Comparison of ENCODE assay signal across 12 cellular contexts in the genomic region with DNA sequence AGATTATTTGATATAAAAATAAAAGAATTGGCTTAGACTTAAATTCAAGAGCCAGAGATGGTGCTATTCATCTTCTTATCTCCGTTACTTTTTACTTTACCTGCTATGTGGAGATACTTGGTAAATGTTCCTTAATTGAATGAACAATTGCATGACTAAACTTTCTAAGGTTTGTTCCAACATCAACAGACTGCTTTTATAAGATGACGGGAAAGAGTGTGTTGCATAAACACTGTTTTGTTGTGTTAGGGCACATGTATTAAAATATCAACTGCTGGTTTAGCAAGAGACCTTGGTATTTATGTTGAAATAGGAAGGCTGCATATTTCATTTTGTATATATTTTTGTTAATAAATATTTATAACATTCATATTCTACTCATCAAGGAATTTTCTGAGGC. TPM values are rescaled to one million over a fixed set of nuclear protein-coding genes. Genes with fewer than 3 reads are reported as not detected.
DNase-seq lines count a peak whose midpoint lies in the region; ATAC-seq and TF ChIP-seq lines count a peak whose summit lies in the region.
"Had no signal": no experiment of that assay in that cellular context is flagged by ENCODE, and none has a peak within 500 bp of the region (broad histone marks: within the 10 kb centered on the region; RNA-seq: fewer than 3 reads in every experiment).

No MANE protein-coding gene starts in this region.

- H3K27me3 Mint-ChIP-seq in activated T-cell treated with anti-CD3 and anti-CD28 coated beads, Interleukin-2, amount 50 U/mL, for 24 hours, result no peaks in the 10 kb centered on the region
- H3K27me3 Mint-ChIP-seq: activated naive CD8-positive, alpha-beta T cell treated with anti-CD3 and anti-CD28 coated beads for 36 hours had no signal

- H3K27me3 ChIP-seq in esophagus muscularis mucosa (no peaks in the 10 kb centered on the region), right lobe of liver (no peaks in the 10 kb centered on the region)

- no peaks in the 10 kb centered on the region for H3K36me3 Mint-ChIP-seq in activated T-cell treated with anti-CD3 and anti-CD28 coated beads, Interleukin-2, amount 50 U/mL, for 24 hours (ENCODE audit: low read depth)
- H3K36me3 Mint-ChIP-seq: activated naive CD8-positive, alpha-beta T cell treated with anti-CD3 and anti-CD28 coated beads for 36 hours had no signal

- H3K36me3 ChIP-seq in esophagus muscularis mucosa (no peaks in the 10 kb centered on the region), right lobe of liver (no peaks in the 10 kb centered on the region), OCI-LY7 (ENCODE audit: insufficient read depth, low read length) (no peaks in the 10 kb centered on the region)

- no peak for DNase-seq in Right ventricle myocardium inferior (ENCODE audit: missing footprints)
- DNase-seq in cardiac septum (ENCODE audit: low spot score), result no peak
- DNase-seq in esophagus muscularis mucosa (ENCODE audit: extremely low spot score), result no peak
- no peak for DNase-seq in right lobe of liver
- no peak for DNase-seq in hippocampal formation (lab: John Stamatoyannopoulos, UW)
- DNase-seq in activated T-cell treated with anti-CD3 and anti-CD28 coated beads, Interleukin-2, amount 50 U/mL, for 24 hours, result no peak
- no peak for DNase-seq in OCI-LY7 (ENCODE audit: low spot score)
- no peak for DNase-seq in NCI-H1048 (lab: John Stamatoyannopoulos, UW)
- DNase-seq: ACHN; activated naive CD8-positive, alpha-beta T cell treated with anti-CD3 and anti-CD28 coated beads for 36 hours; MM.1S; stimulated activated naive CD8-positive, alpha-beta T cell treated with anti-CD3 and anti-CD28 coated beads, Interleukin-15, Interleukin-2, amounts not matched to agents 100 U/mL and 50 U/mL, for 24 hours had no signal

- intact Hi-C loops in Right ventricle myocardium inferior (cut with DNase I) (no loop called here), cardiac septum (cut with DNase I) (no loop called here), esophagus muscularis mucosa (cut with DNase I) (no loop called here), right lobe of liver (cut with DNase I) (no loop called here), OCI-LY7 (cut with micrococcal nuclease; ENCODE audit: unreplicated experiment) (no loop called here)

- no peaks in the 10 kb centered on the region for H3K79me2 ChIP-seq in OCI-LY7 (ENCODE audit: insufficient read depth, low read depth, low read length)

- POLR2A ChIA-PET in OCI-LY7 (lab: Charles Lee), result no interaction called here

- WGBS in esophagus muscularis mucosa, result 32% methylated on average over 2 of the region's 2 CpGs
- 41% methylated on average over 2 of the region's 2 CpGs for WGBS in right lobe of liver (ENCODE audit: insufficient coverage, low coverage, low lambda C conversion rate, missing lambda C conversion rate)

- no peaks in the 10 kb centered on the region for H3K9me3 Mint-ChIP-seq in activated T-cell treated with anti-CD3 and anti-CD28 coated beads, Interleukin-2, amount 50 U/mL, for 24 hours
- H3K9me3 Mint-ChIP-seq: activated naive CD8-positive, alpha-beta T cell treated with anti-CD3 and anti-CD28 coated beads for 36 hours had no signal

- CTCF ChIA-PET in OCI-LY7 (lab: Charles Lee; ENCODE audit: unreplicated experiment), result no interaction called here

- TF ChIP-seq CTCF in esophagus muscularis mucosa (IDR thresholded peaks at IDR 0.05), result no peak
- TF ChIP-seq CTCF in right lobe of liver (IDR thresholded peaks at IDR 0.05), result no peak
- no peak for TF ChIP-seq CTCF in OCI-LY7 (conservative IDR thresholded peaks at IDR 0.05; ENCODE audit: low read length)

- TF ChIP-seq POLR2A in esophagus muscularis mucosa (IDR thresholded peaks at IDR 0.05; ENCODE audit: low read depth), result no peak
- no peak for TF ChIP-seq POLR2A in right lobe of liver (IDR thresholded peaks at IDR 0.05)

- H4K20me1 ChIP-seq in OCI-LY7 (ENCODE audit: insufficient read depth, low read length), result no peaks in the 10 kb centered on the region

- H3K9me3 ChIP-seq in esophagus muscularis mucosa (no peaks in the 10 kb centered on the region), right lobe of liver (no peaks in the 10 kb centered on the region), OCI-LY7 (ENCODE audit: low read length) (no peaks in the 10 kb centered on the region)

- no peak for TF ChIP-seq EP300 in esophagus muscularis mucosa (IDR thresholded peaks at IDR 0.05)

- H3K4me3 Mint-ChIP-seq in activated T-cell treated with anti-CD3 and anti-CD28 coated beads, Interleukin-2, amount 50 U/mL, for 24 hours, result no peak overlapping the region
- H3K4me3 Mint-ChIP-seq: activated naive CD8-positive, alpha-beta T cell treated with anti-CD3 and anti-CD28 coated beads for 36 hours had no signal

- H3K4me3 ChIP-seq in esophagus muscularis mucosa, result peak overlapping the region in 3 of 4 donors; percentile 19 to 29 (median 22)
- H3K4me3 ChIP-seq in right lobe of liver, result no peak overlapping the region
- no peak overlapping the region for H3K4me3 ChIP-seq in OCI-LY7 (ENCODE audit: low read depth, low read length, poor library complexity, severe bottlenecking)

- H2AFZ ChIP-seq in OCI-LY7 (ENCODE audit: low read length), result no peak overlapping the region

- no peak overlapping the region for H3K27ac Mint-ChIP-seq in activated T-cell treated with anti-CD3 and anti-CD28 coated beads, Interleukin-2, amount 50 U/mL, for 24 hours
- H3K27ac Mint-ChIP-seq: activated naive CD8-positive, alpha-beta T cell treated with anti-CD3 and anti-CD28 coated beads for 36 hours had no signal

- peaks cover 23% of the 10 kb centered on the region for H3K4me1 Mint-ChIP-seq in activated T-cell treated with anti-CD3 and anti-CD28 coated beads, Interleukin-2, amount 50 U/mL, for 24 hours (ENCODE audit: low read depth)

- peaks cover 0 to 34% (median 23%) of the 10 kb centered on the region in 4 donors for H3K4me1 ChIP-seq in esophagus muscularis mucosa
- peaks cover 0 to 35% (median 11%) of the 10 kb centered on the region in 4 donors for H3K4me1 ChIP-seq in right lobe of liver
- H3K4me1 ChIP-seq in OCI-LY7 (ENCODE audit: insufficient read depth, low read length, poor library complexity, severe bottlenecking), result no peaks in the 10 kb centered on the region

- H3K27ac ChIP-seq in esophagus muscularis mucosa (replicated peaks in 1 of 4) (peak overlapping the region; percentile 63 to 77 (median 64)), right lobe of liver (peak overlapping the region in 2 of 3 donors; percentile 42 to 91), OCI-LY7 (ENCODE audit: low read depth, low read length, poor library complexity, severe bottlenecking) (no peak overlapping the region)

- no peaks in the 10 kb centered on the region for H3K9me2 ChIP-seq in OCI-LY7 (ENCODE audit: insufficient read depth, low read length)

- peak; percentile 57 for ATAC-seq in Right ventricle myocardium inferior
- ATAC-seq in right lobe of liver, result peak; percentile 67 to 79 (median 74)
- ATAC-seq: stimulated activated naive CD8-positive, alpha-beta T cell treated with anti-CD3 and anti-CD28 coated beads, Interleukin-15, Interleukin-2, amounts not matched to agents 100 U/mL and 50 U/mL, for 24 hours had no signal

- no peak overlapping the region for H3K4me2 ChIP-seq in OCI-LY7 (ENCODE audit: low read length)

- no TSS peak for BruUV-seq in OCI-LY7 (replicated peaks; lab: Mats Ljungman, UMichigan)

RNA-seq across cellular contexts. Expression of a gene that starts 10.5 kb away (rescaled TPM):
- total RNA-seq in Right ventricle myocardium inferior, result 53.4 TPM
- 66.5 TPM for total RNA-seq in cardiac septum
- total RNA-seq in esophagus muscularis mucosa, result 100 to 1,000 TPM in 1 of 4 donors, 10 to 100 TPM in 3; 62.0 to 115 (median 72.3) TPM
- 10 to 100 TPM; 27.9 to 83.6 (median 35.6) TPM for total RNA-seq in right lobe of liver
- total RNA-seq in OCI-LY7 (2014; rRNA removed; shearing (Covaris generic)), result 26.2 and 27.0 TPM in 2 replicates
- 58.1 and 58.6 TPM in 2 replicates for total RNA-seq in OCI-LY7 (2022)

Comparison
In these comparisons a context has a peak if more than half of its experiments do, and no peak if none do; other contexts are left out.
1. H3K4me3 ChIP-seq: peak in esophagus muscularis mucosa (3 of 4); none in right lobe of liver (0 of 3) and OCI-LY7 (single experiment).